In genomic region chr12:41185946-41186345, GRCh38 we compare ENCODE assay signal across 21 cellular contexts. TPM values are rescaled to one million over a fixed set of nuclear protein-coding genes. Genes with fewer than 3 reads are reported as not detected.
DNase-seq lines count a peak whose midpoint lies in the region; ATAC-seq lines count a peak whose summit lies in the region.
"Had no signal": no experiment of that assay in that cellular context is flagged by ENCODE, and none has a peak within 500 bp of the region (broad histone marks: within the 10 kb centered on the region; RNA-seq: fewer than 3 reads in every experiment).

No MANE protein-coding gene starts in this region.

- ATAC-seq in sciatic nerve (peak; percentile 49), HG02642 (IDR thresholded peaks at IDR 0.05; ENCODE audit: poor library complexity, unreplicated experiment) (no peak)
- ATAC-seq: HepG2 had no signal

- H3K27me3 ChIP-seq in BLaER1: peaks cover 35% of the 10 kb centered on the region

- peaks cover 27% of the 10 kb centered on the region for H3K9me3 ChIP-seq in BLaER1

- peak overlapping the region; percentile 38 for H3K4me2 ChIP-seq in BLaER1
- H3K4me2 ChIP-seq: KMS-11 had no signal

- no peak overlapping the region for H3K4me3 ChIP-seq in BLaER1

- no peaks in the 10 kb centered on the region for H4K20me1 ChIP-seq in BLaER1

- intact Hi-C loops in sciatic nerve (cut with DNase I): no loop called here

- peak; percentile 35 for DNase-seq in HS-5 (ENCODE audit: low read depth)
- DNase-seq in epidermal melanocyte (ENCODE audit: insufficient read length, low spot score): peak; percentile 69
- DNase-seq in sciatic nerve (ENCODE audit: low spot score): no peak
- DNase-seq in HCEC 1CT: no peak
- DNase-seq in iPS-NIHi7 (ENCODE audit: extremely low spot score): no peak
- DNase-seq in activated CD4-positive, alpha-beta T cell treated with anti-CD3 and anti-CD28 coated beads, Interleukin-2, amount 50 U/mL, for 4 hours: no peak
- DNase-seq: AML-193; CD8-positive, alpha-beta memory T cell; DMS153; EL; MM.1S; NCI-H1930; NCI-H2171 treated with DMSO at 0.1 percent for 48 hours; NCI-H510A; OCI-M1; RPMI8226 had no signal

- peaks cover 7% of the 10 kb centered on the region; the same call in 1 of the 2 replicates for H3K36me3 ChIP-seq in BLaER1

- H3K9ac ChIP-seq in BLaER1: no peak overlapping the region
- H3K9ac ChIP-seq: KMS-11 had no signal

- H3K27ac ChIP-seq in BLaER1: no peak overlapping the region
- H3K27ac ChIP-seq: KMS-11 had no signal

- peaks cover 25% of the 10 kb centered on the region for H3K4me1 ChIP-seq in BLaER1

RNA-seq across cellular contexts. Expression of gene PDZRN4, which starts 2.2 kb away (rescaled TPM):
- total RNA-seq in sciatic nerve: 38.5 TPM
- total RNA-seq: CD8-positive, alpha-beta memory T cell; H4; HepG2 had no signal

Comparison
In these comparisons a context has a peak if more than half of its experiments do, and no peak if none do; other contexts are left out.
1. DNase-seq: peak in HS-5 (single experiment) and epidermal melanocyte (single experiment); none in sciatic nerve (single experiment), HCEC 1CT (single experiment), iPS-NIHi7 (single experiment) and activated CD4-positive, alpha-beta T cell treated with anti-CD3 and anti-CD28 coated beads, Interleukin-2, amount 50 U/mL, for 4 hours (0 of 2).